ENCODE assay signal across 16 cellular contexts in genomic region chr19:30781519-30781918, GRCh38.
"Had no signal": no experiment of that assay in that cellular context is flagged by ENCODE, and none has a peak within 500 bp of the region (broad histone marks: within the 10 kb centered on the region; RNA-seq: fewer than 3 reads in every experiment).

No MANE protein-coding gene starts in this region.

- H3K36me3 ChIP-seq: cardiac muscle cell, gastroesophageal sphincter, heart right ventricle, vagina had no signal

- H3K9me3 ChIP-seq: gastroesophageal sphincter, heart right ventricle, vagina had no signal

- H3K27me3 ChIP-seq: gastroesophageal sphincter, vagina had no signal

- H3K36me3 Mint-ChIP-seq: activated naive CD8-positive, alpha-beta T cell treated with anti-CD3 and anti-CD28 coated beads for 36 hours; mesothelial cell of epicardium had no signal

- H3K9me3 Mint-ChIP-seq: activated naive CD8-positive, alpha-beta T cell treated with anti-CD3 and anti-CD28 coated beads for 36 hours; mesothelial cell of epicardium; stimulated activated naive CD8-positive, alpha-beta T cell treated with anti-CD3 and anti-CD28 coated beads, Interleukin-15, amount 100 ng/mL, for 72 hours had no signal

- DNase-seq: activated CD4-positive, alpha-beta T cell treated with anti-CD3 and anti-CD28 coated beads, Interleukin-2, amount 50 U/mL, for 1 hour; activated naive CD4-positive, alpha-beta T cell; activated naive CD8-positive, alpha-beta T cell treated with anti-CD3 and anti-CD28 coated beads for 36 hours; activated T-cell treated with anti-CD3 and anti-CD28 coated beads for 4 hours; amygdala; dorsolateral prefrontal cortex; stimulated activated CD4-positive, alpha-beta T cell treated with anti-CD3 and anti-CD28 coated beads, Interleukin-2, amount 100 ng/mL, for 24 hours; stimulated activated naive CD8-positive, alpha-beta T cell treated with anti-CD3 and anti-CD28 coated beads, Interleukin-15, amount 100 ng/mL, for 72 hours; T1000; trophoblast cell had no signal

- H3K27ac Mint-ChIP-seq: activated naive CD8-positive, alpha-beta T cell treated with anti-CD3 and anti-CD28 coated beads for 36 hours; mesothelial cell of epicardium; progenitor cell of endocrine pancreas; stimulated activated naive CD8-positive, alpha-beta T cell treated with anti-CD3 and anti-CD28 coated beads, Interleukin-15, amount 100 ng/mL, for 72 hours had no signal

- H3K4me1 ChIP-seq: gastroesophageal sphincter had no signal

- H3K27ac ChIP-seq: cardiac muscle cell, dorsolateral prefrontal cortex, gastroesophageal sphincter, heart right ventricle had no signal

- H3K4me3 Mint-ChIP-seq: activated naive CD8-positive, alpha-beta T cell treated with anti-CD3 and anti-CD28 coated beads for 36 hours; mesothelial cell of epicardium; stimulated activated naive CD8-positive, alpha-beta T cell treated with anti-CD3 and anti-CD28 coated beads, Interleukin-15, amount 100 ng/mL, for 72 hours had no signal

- H3K4me1 Mint-ChIP-seq: activated naive CD8-positive, alpha-beta T cell treated with anti-CD3 and anti-CD28 coated beads for 36 hours; stimulated activated naive CD8-positive, alpha-beta T cell treated with anti-CD3 and anti-CD28 coated beads, Interleukin-15, amount 100 ng/mL, for 72 hours had no signal

- ATAC-seq: gastroesophageal sphincter; heart right ventricle; stimulated activated naive CD8-positive, alpha-beta T cell treated with anti-CD3 and anti-CD28 coated beads, Interleukin-15, amount 100 ng/mL, for 72 hours had no signal

- H3K4me3 ChIP-seq: cardiac muscle cell, dorsolateral prefrontal cortex, gastroesophageal sphincter, heart right ventricle, vagina had no signal
